22 cellular contexts compared by ENCODE assay signal in genomic region chr16:21179126-21179982, GRCh38. TPM values are rescaled to one million over a fixed set of nuclear protein-coding genes. Genes with fewer than 3 reads are reported as not detected.
"Had no signal": no experiment of that assay in that cellular context is flagged by ENCODE, and none has a peak within 500 bp of the region (broad histone marks: within the 10 kb centered on the region; RNA-seq: fewer than 3 reads in every experiment).

No MANE protein-coding gene starts in this region.

- H3K4me1 ChIP-seq: body of pancreas, psoas muscle, sigmoid colon, thyroid gland had no signal

- ATAC-seq: activated CD8-positive, alpha-beta memory T cell treated with anti-CD3 and anti-CD28 coated beads, Interleukin-2, amount 10 ng/mL, durations not matched to agents 7 days and 5 days; body of pancreas; naive thymus-derived CD8-positive, alpha-beta T cell; psoas muscle; stimulated activated naive B cell treated with anti-CD40 and anti-IgM and Interleukin-4, amounts not matched to agents 10 μg/mL and 1 μg/mL and 100 μg/mL, for 72 hours; T-cell had no signal

- H3K9me3 ChIP-seq: body of pancreas, psoas muscle, sigmoid colon, thyroid gland had no signal

- DNase-seq: activated B cell treated with CpG ODN at 0.5 μM for 24 hours; activated CD4-positive, alpha-beta memory T cell treated with anti-CD3 and anti-CD28 coated beads, Interleukin-2, amount 10 ng/mL, durations not matched to agents 7 days and 5 days; activated CD4-positive, alpha-beta T cell treated with anti-CD3 and anti-CD28 coated beads for 48 hours; activated CD8-positive, alpha-beta memory T cell treated with anti-CD3 and anti-CD28 coated beads, Interleukin-2, amount 10 ng/mL, durations not matched to agents 7 days and 5 days; amniotic stem cell; central memory CD4-positive, alpha-beta T cell; foreskin melanocyte; glutamatergic neuron; kidney; mesendoderm; naive thymus-derived CD8-positive, alpha-beta T cell; psoas muscle; sigmoid colon; stimulated activated CD4-positive, alpha-beta T cell treated with anti-CD3 and anti-CD28 coated beads, Interleukin-4, amount 100 ng/mL, for 4 hours; stimulated activated naive B cell treated with anti-CD40 and anti-IgM and Interleukin-4, amounts not matched to agents 10 μg/mL and 1 μg/mL and 100 μg/mL, for 72 hours; T-cell had no signal

- H3K4me3 ChIP-seq: body of pancreas, psoas muscle, sigmoid colon, thyroid gland had no signal

- H3K27ac ChIP-seq: body of pancreas, psoas muscle, sigmoid colon, thyroid gland had no signal

- H3K27me3 ChIP-seq: body of pancreas, sigmoid colon, thyroid gland had no signal

RNA-seq across cellular contexts. Expression of gene DNAH3, which starts 28.7 kb away (rescaled TPM):
- total RNA-seq: activated B cell treated with CpG ODN at 0.5 μM for 24 hours; body of pancreas; epithelial cell of proximal tubule; fibroblast of lung; naive thymus-derived CD8-positive, alpha-beta T cell; osteocyte; sigmoid colon; T-cell had no signal
- polyA plus RNA-seq: fibroblast of lung; naive thymus-derived CD8-positive, alpha-beta T cell had no signal

RNA-seq across cellular contexts. Expression of gene ZP2, which starts 32.0 kb away (rescaled TPM):
- total RNA-seq: activated B cell treated with CpG ODN at 0.5 μM for 24 hours; activated CD8-positive, alpha-beta memory T cell treated with anti-CD3 and anti-CD28 coated beads, Interleukin-2, amount 10 ng/mL, durations not matched to agents 7 days and 5 days; body of pancreas; epithelial cell of proximal tubule; fibroblast of lung; kidney; naive thymus-derived CD8-positive, alpha-beta T cell; osteocyte; psoas muscle; sigmoid colon; T-cell had no signal
- polyA plus RNA-seq: fibroblast of lung; naive thymus-derived CD8-positive, alpha-beta T cell; psoas muscle; urinary bladder had no signal

RNA-seq across cellular contexts. Expression of gene ANKS4B, which starts 54.1 kb away (rescaled TPM):
- total RNA-seq: activated B cell treated with CpG ODN at 0.5 μM for 24 hours; activated CD4-positive, alpha-beta memory T cell treated with anti-CD3 and anti-CD28 coated beads, Interleukin-2, amount 10 ng/mL, durations not matched to agents 7 days and 5 days; activated CD8-positive, alpha-beta memory T cell treated with anti-CD3 and anti-CD28 coated beads, Interleukin-2, amount 10 ng/mL, durations not matched to agents 7 days and 5 days; epithelial cell of proximal tubule; fibroblast of lung; naive thymus-derived CD8-positive, alpha-beta T cell; osteocyte; psoas muscle; thyroid gland had no signal
- polyA plus RNA-seq: fibroblast of lung; naive thymus-derived CD8-positive, alpha-beta T cell had no signal
